8 cellular contexts compared by ENCODE assay signal in genomic region chr6:126312013-126312665, GRCh38. TPM values are rescaled to one million over a fixed set of nuclear protein-coding genes. Genes with fewer than 3 reads are reported as not detected.
A peak's percentile ranks its signal among the peaks of the same experiment; 100 is the strongest.
DNase-seq lines count a peak whose midpoint lies in the region; ATAC-seq, FAIRE-seq and TF ChIP-seq lines count a peak whose summit lies in the region.

No MANE protein-coding gene starts in this region.

- DNase-seq in HuH-7 (ENCODE audit: low spot score) = peak; percentile 52
- no peak for DNase-seq in H1 (ENCODE audit: low read depth in 1 of 2, low spot score in 2 of 2)
- DNase-seq in kidney glomerular epithelial cell (lab: John Stamatoyannopoulos, UW) = no peak
- DNase-seq in NCI-H1930 (lab: John Stamatoyannopoulos, UW) = no peak
- no peak for DNase-seq in MV-4-11 (lab: John Stamatoyannopoulos, UW)
- DNase-seq in NCI-H2196 (lab: John Stamatoyannopoulos, UW; ENCODE audit: unreplicated experiment) = no peak

- H4K91ac ChIP-seq in H1 (replicated peaks; ENCODE audit: insufficient read length, low read length) = no peak overlapping the region

- no peak for TF ChIP-seq EP300 in H1 (IDR thresholded peaks at IDR 0.05; ENCODE audit: borderline replicate concordance in 1 of 2, low read depth in 2 of 2, low read length in 2 of 2)

- no peak overlapping the region for H3K56ac ChIP-seq in H1 (replicated peaks; ENCODE audit: insufficient read length, low read depth, low read length)

- H3K27me3 ChIP-seq in H1 (replicated peaks in 1 of 4; ENCODE audit: control insufficient read depth in 3 of 4, extremely low read depth in 1 of 4, insufficient read depth in 3 of 4, low read length in 3 of 4) = no peaks in the 10 kb centered on the region

- H3K23me2 ChIP-seq in H1 (ENCODE audit: low read depth, low read length) = no peaks in the 10 kb centered on the region

- no peak overlapping the region for H3K23ac ChIP-seq in H1 (ENCODE audit: insufficient read length)

- TF ChIP-seq CTCF in GM12873 (IDR thresholded peaks at IDR 0.05; ENCODE audit: insufficient read depth, low read depth, low read length, missing control alignments) = peak; percentile 41
- TF ChIP-seq CTCF in H1 (IDR thresholded peaks at IDR 0.05; ENCODE audit: control extremely low read depth in 1 of 3, insufficient read depth in 1 of 3, low read depth in 1 of 3, low read length in 3 of 3) = peak in 2 of 3 experiments; percentile 26 to 42; a peak in 2 of 4 replicates

- no peaks in the 10 kb centered on the region for H3K79me2 ChIP-seq in H1 (ENCODE audit: control insufficient read depth in 1 of 2, insufficient read depth in 2 of 2, low read length in 2 of 2)

- CTCF ChIA-PET in H1 (lab: Charles Lee; ENCODE audit: partially characterized antibody) = interaction anchor here (0.8 to 2.1 kb wide), 10 partner anchors 11 to 422 kb away, joined by 3 to 5 read pairs (median 3); no protein-coding TSS in a partner anchor

- H3K4me3 ChIP-seq in H1 (ENCODE audit: extremely low read depth in 1 of 4, insufficient read depth in 2 of 4, low read depth in 3 of 4, low read length in 4 of 4) = no peak overlapping the region

- FAIRE-seq in H1 (lab: Jason Lieb, UNC) = peak; percentile 50

- no peaks in the 10 kb centered on the region for H3K79me1 ChIP-seq in H1 (ENCODE audit: low read depth, low read length)

- no peaks in the 10 kb centered on the region for H3K36me3 ChIP-seq in H1 (ENCODE audit: control insufficient read depth in 2 of 4, insufficient read depth in 4 of 4, low read length in 3 of 4)

- no peak overlapping the region for H3K18ac ChIP-seq in H1 (ENCODE audit: extremely low read depth, low read length)

- no peak overlapping the region for H2BK15ac ChIP-seq in H1 (ENCODE audit: low read length)

- 83% methylated on average over 1 of the region's 1 CpG; no CpG with 5 or more reads in 1 of the 2 experiments for WGBS in H1 (ENCODE audit: extremely low coverage in 1 of 2, insufficient coverage in 1 of 2, insufficient read length in 1 of 2, insufficient replicate concordance in 2 of 2, low coverage in 1 of 2, low lambda C conversion rate in 2 of 2, missing lambda C conversion rate in 1 of 2), 2 experiments

- no peak for TF ChIP-seq POLR2A in H1 (IDR thresholded peaks at IDR 0.05; ENCODE audit: control extremely low read depth in 1 of 2, low read depth in 2 of 2, low read length in 2 of 2)

- no peaks in the 10 kb centered on the region for H4K20me1 ChIP-seq in H1 (replicated peaks in 1 of 2; ENCODE audit: control insufficient read depth in 1 of 2, insufficient read depth in 2 of 2, low read length in 2 of 2)

- H2AK5ac ChIP-seq in H1 (ENCODE audit: low read depth, low read length) = no peak overlapping the region

- H3K14ac ChIP-seq in H1 (ENCODE audit: insufficient read length) = no peak overlapping the region

- H4K8ac ChIP-seq in H1 (ENCODE audit: extremely low read depth, insufficient read depth, low read length) = no peak overlapping the region

- no peak overlapping the region for H3K4me2 ChIP-seq in H1 (ENCODE audit: insufficient read depth in 1 of 2, low read depth in 2 of 2, low read length in 2 of 2)

- H3K27ac ChIP-seq in H1 (ENCODE audit: low read depth, low read length) = no peak overlapping the region

- H2BK120ac ChIP-seq in H1 (replicated peaks; ENCODE audit: low read depth, low read length) = no peak overlapping the region

- H3K4ac ChIP-seq in H1 (replicated peaks; ENCODE audit: insufficient read length, low read depth, low read length) = no peak overlapping the region

- no peaks in the 10 kb centered on the region for H3K9me3 ChIP-seq in H1 (ENCODE audit: insufficient read depth in 2 of 2, low read depth in 1 of 2, low read length in 1 of 2)

- no peak overlapping the region for H2BK20ac ChIP-seq in H1 (ENCODE audit: low read length)

- TF ChIP-seq RAD21 in H1 (IDR thresholded peaks at IDR 0.05 in 1 of 2, conservative IDR thresholded peaks at IDR 0.05 in 1 of 2; ENCODE audit: low read depth in 2 of 2, low read length in 2 of 2) = peak; percentile 42 to 47

- H3K4me1 ChIP-seq in H1 (replicated peaks in 1 of 4; ENCODE audit: control insufficient read depth in 3 of 4, insufficient read depth in 4 of 4, low read length in 3 of 4) = no peaks in the 10 kb centered on the region

- no peak overlapping the region for H3K9ac ChIP-seq in H1 (replicated peaks in 1 of 4; ENCODE audit: extremely low read depth in 1 of 4, low read depth in 3 of 4, low read length in 3 of 4)

- H2BK5ac ChIP-seq in H1 (ENCODE audit: low read depth, low read length) = no peak overlapping the region

- ATAC-seq in GM21723 (IDR thresholded peaks at IDR 0.05; ENCODE audit: unreplicated experiment) = peak; percentile 96

- no peak overlapping the region for H2AFZ ChIP-seq in H1 (ENCODE audit: low read length)

- H2BK12ac ChIP-seq in H1 (ENCODE audit: low read depth, low read length) = no peak overlapping the region

- no peak overlapping the region for H4K5ac ChIP-seq in H1 (ENCODE audit: insufficient read length, low read depth, low read length)

- POLR2A ChIA-PET in H1 (lab: Charles Lee; ENCODE audit: partially characterized antibody) = no interaction called here

TF ChIP-seq in H1, 55 proteins besides CTCF, POLR2A, EP300 and RAD21:
- TF ChIP-seq USF2 (IDR thresholded peaks at IDR 0.05; ENCODE audit: low read length) = peak; percentile 48
- no peak for TF ChIP-seq E2F6 (IDR thresholded peaks at IDR 0.05)

RNA-seq across cellular contexts. Expression of gene CENPW, which starts 27.8 kb away (rescaled TPM):
- total RNA-seq in H1 (2021; fragmentation: NEBNext Ultra II Directional; extraction: Animal tissue kit (Norgen Biotek cat#: 25700)) = 91.1 and 104 TPM in 2 replicates
- polyA plus RNA-seq in H1 (2011; rRNA removed) = 16.4 and 22.0 TPM in 2 replicates
- 24.3 TPM for polyA plus RNA-seq in H1 (2011; cell fraction: cytosol; rRNA removed)
- 7.8 TPM for polyA plus RNA-seq in H1 (2011; cell fraction: nucleus; rRNA removed)
- 61.0 to 84.8 TPM (median 70.1 TPM) in 4 replicates for polyA plus RNA-seq in H1 (2012, experiment 1 of 2)
- 163 TPM for polyA plus RNA-seq in H1 (2012, experiment 2 of 2)
- polyA plus RNA-seq in H1 (2013, experiment 1 of 2) = 93.8 TPM
- 111 TPM for polyA plus RNA-seq in H1 (2013, experiment 2 of 2)
- 8.7 and 9.8 TPM in 2 replicates for polyA minus RNA-seq in H1 (2011; rRNA and poly(A)+ RNA removed)
- 8.8 TPM for polyA minus RNA-seq in H1 (2011; cell fraction: cytosol; rRNA and poly(A)+ RNA removed)
- 16.9 TPM for polyA minus RNA-seq in H1 (2011; cell fraction: nucleus; rRNA and poly(A)+ RNA removed)
